Comparison of ENCODE assay signal across 1 cellular context in genomic region chr20:62805365-62805710, GRCh38.
TF ChIP-seq lines count a peak whose summit lies in the region.

No MANE protein-coding gene starts in this region.

TF ChIP-seq in GM23338, 12 proteins besides CTCF, POLR2A, EP300 and RAD21 (continued from another document):
- no peak for TF ChIP-seq ZNF462 (CRISPR knock-in tag; IDR thresholded peaks at IDR 0.05)
- no peak for TF ChIP-seq STAT1 (IDR thresholded peaks at IDR 0.05; ENCODE audit: unreplicated experiment)
- no peak for TF ChIP-seq REST (IDR thresholded peaks at IDR 0.05; ENCODE audit: unreplicated experiment)
- TF ChIP-seq EZH2 (IDR thresholded peaks at IDR 0.05; ENCODE audit: low read depth, unreplicated experiment): no peak
- TF ChIP-seq ZNF331 (CRISPR knock-in tag; IDR thresholded peaks at IDR 0.05; ENCODE audit: low read depth): no peak
- no peak for TF ChIP-seq ZNF114 (CRISPR knock-in tag; IDR thresholded peaks at IDR 0.05)
